ENCODE assay signal across 12 cellular contexts in genomic region chr17:4247981-4248388, GRCh38. TPM values are rescaled to one million over a fixed set of nuclear protein-coding genes. Genes with fewer than 3 reads are reported as not detected.
A peak's percentile ranks its signal among the peaks of the same experiment; 100 is the strongest.
DNase-seq lines count a peak whose midpoint lies in the region; TF ChIP-seq lines count a peak whose summit lies in the region.
"Had no signal": no experiment of that assay in that cellular context is flagged by ENCODE, and none has a peak within 500 bp of the region (broad histone marks: within the 10 kb centered on the region; RNA-seq: fewer than 3 reads in every experiment).

No MANE protein-coding gene starts in this region.

- H3K9me3 ChIP-seq in mucosa of rectum (ENCODE audit: control insufficient read depth in 2 of 2, low read length in 2 of 2) (no peaks in the 10 kb centered on the region), WERI-Rb-1 (ENCODE audit: severe bottlenecking) (no peaks in the 10 kb centered on the region)

- peak overlapping the region in 1 of 2 donors; percentile 14 for H3K9ac ChIP-seq in mucosa of rectum (ENCODE audit: low read depth in 1 of 2, low read length in 2 of 2)

- H3K4me3 ChIP-seq in choroid plexus epithelial cell (ENCODE audit: low read depth, low read length): no peak overlapping the region
- peak overlapping the region; percentile 8 to 39 for H3K4me3 ChIP-seq in mucosa of rectum (ENCODE audit: low read length in 2 of 2)
- no peak overlapping the region for H3K4me3 ChIP-seq in WERI-Rb-1 (ENCODE audit: low read depth, low read length)
- H3K4me3 ChIP-seq: GM12878 had no signal

- CTCF ChIA-PET in activated CD4-positive, alpha-beta memory T cell treated with anti-CD3 and anti-CD28 coated beads, Interleukin-2, amount 10 ng/mL, durations not matched to agents 7 days and 5 days (lab: Charles Lee): interaction anchor here (0.5 to 1.4 kb wide), 6 partner anchors 10 to 175 kb away, joined by 3 to 4 read pairs (median 3); no protein-coding TSS in a partner anchor

- peaks cover 29% of the 10 kb centered on the region for H3K36me3 Mint-ChIP-seq in activated CD4-positive, alpha-beta memory T cell treated with anti-CD3 and anti-CD28 coated beads, Interleukin-2, amount 10 ng/mL, durations not matched to agents 7 days and 5 days (ENCODE audit: low read depth)

- H3K27ac ChIP-seq in mucosa of rectum (ENCODE audit: low read depth in 2 of 2, low read length in 2 of 2) (peak overlapping the region; percentile 63 to 84), WERI-Rb-1 (no peak overlapping the region)

- no peak overlapping the region for H3K27ac Mint-ChIP-seq in activated CD4-positive, alpha-beta memory T cell treated with anti-CD3 and anti-CD28 coated beads, Interleukin-2, amount 10 ng/mL, durations not matched to agents 7 days and 5 days
- H3K27ac Mint-ChIP-seq: CD4-positive, alpha-beta T cell had no signal

- peaks cover 9 to 36% of the 10 kb centered on the region in 2 donors for H3K4me1 ChIP-seq in mucosa of rectum (ENCODE audit: control insufficient read depth in 2 of 2, insufficient read depth in 2 of 2, low read length in 2 of 2)

- TF ChIP-seq CTCF in choroid plexus epithelial cell (conservative IDR thresholded peaks at IDR 0.05; ENCODE audit: low read depth, low read length): no peak
- TF ChIP-seq CTCF in WERI-Rb-1 (IDR thresholded peaks at IDR 0.05; ENCODE audit: low read depth, low read length): no peak

- DNase-seq in Caki2 (ENCODE audit: low read depth): peak; percentile 27
- peak; percentile 12 for DNase-seq in choroid plexus epithelial cell (ENCODE audit: low read depth)
- DNase-seq in activated CD4-positive, alpha-beta memory T cell treated with anti-CD3 and anti-CD28 coated beads, Interleukin-2, amount 10 ng/mL, durations not matched to agents 7 days and 5 days: no peak
- DNase-seq in posterior vena cava (ENCODE audit: low spot score): no peak
- no peak for DNase-seq in cerebellum (ENCODE audit: low spot score)
- no peak for DNase-seq in WERI-Rb-1
- DNase-seq: CD4-positive, alpha-beta T cell; left cardiac atrium; T-helper 9 cell had no signal

- no peaks in the 10 kb centered on the region for H3K36me3 ChIP-seq in mucosa of rectum (ENCODE audit: control insufficient read depth in 2 of 2, insufficient read depth in 2 of 2, low read length in 2 of 2)
- H3K36me3 ChIP-seq in WERI-Rb-1: peaks cover 11% of the 10 kb centered on the region

- H3K27me3 ChIP-seq in mucosa of rectum (ENCODE audit: control insufficient read depth in 2 of 2, insufficient read depth in 2 of 2, low read length in 2 of 2) (no peaks in the 10 kb centered on the region), WERI-Rb-1 (ENCODE audit: insufficient read depth, low read depth, severe bottlenecking) (no peaks in the 10 kb centered on the region)

- no peaks in the 10 kb centered on the region for H3K9me3 Mint-ChIP-seq in activated CD4-positive, alpha-beta memory T cell treated with anti-CD3 and anti-CD28 coated beads, Interleukin-2, amount 10 ng/mL, durations not matched to agents 7 days and 5 days
- H3K9me3 Mint-ChIP-seq: CD4-positive, alpha-beta T cell had no signal

- no peaks in the 10 kb centered on the region for H3K27me3 Mint-ChIP-seq in activated CD4-positive, alpha-beta memory T cell treated with anti-CD3 and anti-CD28 coated beads, Interleukin-2, amount 10 ng/mL, durations not matched to agents 7 days and 5 days
- H3K27me3 Mint-ChIP-seq: CD4-positive, alpha-beta T cell had no signal

- POLR2A ChIA-PET in activated CD4-positive, alpha-beta memory T cell treated with anti-CD3 and anti-CD28 coated beads, Interleukin-2, amount 10 ng/mL, durations not matched to agents 7 days and 5 days (lab: Charles Lee): interaction anchor here (1.2 kb wide), 1 partner anchor 16 kb away, joined by 3 read pairs; the partner anchor contains the start of gene ANKFY1

- intact Hi-C loops in posterior vena cava (cut with DNase I): no loop called here

- H3K4me1 Mint-ChIP-seq in activated CD4-positive, alpha-beta memory T cell treated with anti-CD3 and anti-CD28 coated beads, Interleukin-2, amount 10 ng/mL, durations not matched to agents 7 days and 5 days: peaks cover 41% of the 10 kb centered on the region

- TF ChIP-seq RAD21 in Ishikawa (IDR thresholded peaks at IDR 0.05; ENCODE audit: low read depth): no peak

- in situ Hi-C loops in Caki2 (cut with HindIII; ENCODE audit: low pct_unique_long_range_greater_than_20kb, low sequenced_read_pairs): no loop called here

- no peak for TF ChIP-seq EP300 in Ishikawa (IDR thresholded peaks at IDR 0.05; ENCODE audit: borderline replicate concordance)

- H3K4me3 Mint-ChIP-seq in activated CD4-positive, alpha-beta memory T cell treated with anti-CD3 and anti-CD28 coated beads, Interleukin-2, amount 10 ng/mL, durations not matched to agents 7 days and 5 days: no peak overlapping the region
- H3K4me3 Mint-ChIP-seq: CD4-positive, alpha-beta T cell had no signal

TF ChIP-seq in Ishikawa, 13 proteins besides CTCF, POLR2A, EP300 and RAD21:
- TF ChIP-seq USF1 (IDR thresholded peaks at IDR 0.05): peak; percentile 46; the same call in 1 of the 2 replicates
- TF ChIP-seq MAX (IDR thresholded peaks at IDR 0.05): peak; percentile 77
- 0 out of 2 replicates have a peak, but pooled peaks have one; percentile 18 for TF ChIP-seq TEAD4 (IDR thresholded peaks at IDR 0.05)
- no peak for TF ChIP-seq CREB1 (IDR thresholded peaks at IDR 0.05; ENCODE audit: low read depth)

RNA-seq across cellular contexts. Expression of gene ANKFY1, which starts 15.8 kb away (rescaled TPM):
- total RNA-seq in Caki2 (2014; rRNA removed; shearing (Covaris generic); ENCODE audit: low replicate concordance): 12.5 and 30.2 TPM in 2 replicates
- 10 to 100 TPM; 70.7 to 71.6 TPM for total RNA-seq in activated CD4-positive, alpha-beta memory T cell treated with anti-CD3 and anti-CD28 coated beads, Interleukin-2, amount 10 ng/mL, durations not matched to agents 7 days and 5 days
- total RNA-seq in posterior vena cava (10 to 100 TPM; 34.9 to 49.2 TPM), cerebellum (70.9 TPM)

Comparison
In these comparisons a context has a peak if more than half of its experiments do, and no peak if none do; other contexts are left out.
1. DNase-seq: peak in Caki2 (single experiment) and choroid plexus epithelial cell (single experiment); none in activated CD4-positive, alpha-beta memory T cell treated with anti-CD3 and anti-CD28 coated beads, Interleukin-2, amount 10 ng/mL, durations not matched to agents 7 days and 5 days (single experiment), posterior vena cava (single experiment), cerebellum (single experiment) and WERI-Rb-1 (single experiment).
2. H3K4me3 ChIP-seq: peak in mucosa of rectum (2 of 2); none in choroid plexus epithelial cell (single experiment) and WERI-Rb-1 (single experiment).